ENCODE assay signal across 11 cellular contexts in genomic region chr17:73194514-73195222, GRCh38. TPM values are rescaled to one million over a fixed set of nuclear protein-coding genes. Genes with fewer than 3 reads are reported as not detected.
A peak's percentile ranks its signal among the peaks of the same experiment; 100 is the strongest.
DNase-seq lines count a peak whose midpoint lies in the region; ATAC-seq and TF ChIP-seq lines count a peak whose summit lies in the region.
"Had no signal": no experiment of that assay in that cellular context is flagged by ENCODE, and none has a peak within 500 bp of the region (broad histone marks: within the 10 kb centered on the region; RNA-seq: fewer than 3 reads in every experiment).

No MANE protein-coding gene starts in this region.

- TF ChIP-seq CTCF in neural progenitor cell (IDR thresholded peaks at IDR 0.05), result no peak

- no peak overlapping the region for H4K8ac ChIP-seq in mesendoderm (ENCODE audit: low read depth, low read length)

- H2AFZ ChIP-seq in neural progenitor cell (replicated peaks), result no peak overlapping the region

- peaks cover 6% of the 10 kb centered on the region for H3K79me1 ChIP-seq in mesendoderm (ENCODE audit: low read length)

- peaks cover 3% of the 10 kb centered on the region for H3K4me1 ChIP-seq in NT2/D1 (ENCODE audit: insufficient read depth, insufficient read length)
- H3K4me1 ChIP-seq in neural progenitor cell, result no peaks in the 10 kb centered on the region
- H3K4me1 ChIP-seq in mesendoderm (ENCODE audit: control insufficient read depth, low read depth, low read length), result peaks cover 2% of the 10 kb centered on the region

- H4K20me1 ChIP-seq in neural progenitor cell (ENCODE audit: low read depth), result peaks cover 15% of the 10 kb centered on the region

- H4K5ac ChIP-seq in mesendoderm (ENCODE audit: low read length), result no peak overlapping the region

- no peak overlapping the region for H3K56ac ChIP-seq in mesendoderm (ENCODE audit: low read length)

- H3K79me2 ChIP-seq in neural progenitor cell (ENCODE audit: low read depth), result peaks cover 22% of the 10 kb centered on the region
- no peaks in the 10 kb centered on the region for H3K79me2 ChIP-seq in mesendoderm (ENCODE audit: control insufficient read depth, insufficient read depth, low read length)

- peaks cover 24% of the 10 kb centered on the region for H3F3A ChIP-seq in neural progenitor cell (ENCODE audit: low read depth)

- H3K27ac Mint-ChIP-seq in T-helper 1 cell treated with Interleukin-12 subunit alpha and Interleukin-12 subunit beta and Interleukin-4 antibody, amounts not matched to agents 30 μg/mL and 1 μg/mL, for 36 hours, result no peak overlapping the region
- H3K27ac Mint-ChIP-seq in central memory CD8-positive, alpha-beta T cell (ENCODE audit: low read depth), result peak overlapping the region; percentile 32
- H3K27ac Mint-ChIP-seq in neural progenitor cell, result no peak overlapping the region

- WGBS in mesendoderm (ENCODE audit: extremely low coverage, insufficient coverage, low lambda C conversion rate), result no CpG with 5 or more reads among the region's 22 CpGs

- peak overlapping the region; percentile 51 for H3K4me3 Mint-ChIP-seq in T-helper 1 cell treated with Interleukin-12 subunit alpha and Interleukin-12 subunit beta and Interleukin-4 antibody, amounts not matched to agents 30 μg/mL and 1 μg/mL, for 36 hours
- peak overlapping the region; percentile 62 for H3K4me3 Mint-ChIP-seq in central memory CD8-positive, alpha-beta T cell
- H3K4me3 Mint-ChIP-seq in neural progenitor cell, result peak overlapping the region; percentile 77

- H3K9me3 Mint-ChIP-seq in T-helper 1 cell treated with Interleukin-12 subunit alpha and Interleukin-12 subunit beta and Interleukin-4 antibody, amounts not matched to agents 30 μg/mL and 1 μg/mL, for 36 hours, result no peaks in the 10 kb centered on the region
- H3K9me3 Mint-ChIP-seq in central memory CD8-positive, alpha-beta T cell, result no peaks in the 10 kb centered on the region
- H3K9me3 Mint-ChIP-seq in neural progenitor cell, result no peaks in the 10 kb centered on the region

- H3K27me3 Mint-ChIP-seq in T-helper 1 cell treated with Interleukin-12 subunit alpha and Interleukin-12 subunit beta and Interleukin-4 antibody, amounts not matched to agents 30 μg/mL and 1 μg/mL, for 36 hours (ENCODE audit: low read depth), result no peaks in the 10 kb centered on the region
- H3K27me3 Mint-ChIP-seq in central memory CD8-positive, alpha-beta T cell, result no peaks in the 10 kb centered on the region
- peaks cover 21% of the 10 kb centered on the region for H3K27me3 Mint-ChIP-seq in neural progenitor cell (ENCODE audit: insufficient read depth, low read depth)

- no peak for DNase-seq in T-helper 1 cell
- no peak for DNase-seq in NT2/D1 (ENCODE audit: low read depth, low spot score)
- DNase-seq in central memory CD8-positive, alpha-beta T cell (ENCODE audit: low spot score in 2 of 2), result no peak
- no peak for DNase-seq in neural progenitor cell (ENCODE audit: low spot score)
- no peak for DNase-seq in mesendoderm
- no peak for DNase-seq in NCI-H2227 treated with DMSO at 0.1 percent for 48 hours (lab: John Stamatoyannopoulos, UW)
- DNase-seq in DMS79 (lab: John Stamatoyannopoulos, UW), result no peak
- DNase-seq: 8988T; activated CD4-positive, alpha-beta T cell treated with anti-CD3 and anti-CD28 coated beads, Interleukin-2, amount 50 U/mL, for 1 hour; OCI-M1 had no signal

- H3K36me3 ChIP-seq in NT2/D1 (ENCODE audit: insufficient read depth, insufficient read length, low read length) (peaks cover 46% of the 10 kb centered on the region), neural progenitor cell (peaks cover 6% of the 10 kb centered on the region), mesendoderm (ENCODE audit: control insufficient read depth, insufficient read depth, low read length) (peaks cover 3% of the 10 kb centered on the region)

- H3K36me3 Mint-ChIP-seq in T-helper 1 cell treated with Interleukin-12 subunit alpha and Interleukin-12 subunit beta and Interleukin-4 antibody, amounts not matched to agents 30 μg/mL and 1 μg/mL, for 36 hours (ENCODE audit: low read depth), result peaks cover 33% of the 10 kb centered on the region
- peaks cover 22% of the 10 kb centered on the region for H3K36me3 Mint-ChIP-seq in central memory CD8-positive, alpha-beta T cell (ENCODE audit: insufficient read depth)
- H3K36me3 Mint-ChIP-seq in neural progenitor cell, result peaks cover 35% of the 10 kb centered on the region

- H2BK120ac ChIP-seq in mesendoderm (ENCODE audit: low read depth, low read length), result no peak overlapping the region

- no peak for ATAC-seq in central memory CD8-positive, alpha-beta T cell (replicated peaks; ENCODE audit: extremely low read depth, poor library complexity, severe bottlenecking)

- H3K4me2 ChIP-seq in neural progenitor cell, result no peak overlapping the region
- H3K4me2 ChIP-seq in mesendoderm (ENCODE audit: low read length), result no peak overlapping the region

- H3K27me3 ChIP-seq in NT2/D1 (ENCODE audit: insufficient read depth, insufficient read length), result no peaks in the 10 kb centered on the region
- H3K27me3 ChIP-seq in neural progenitor cell, result no peaks in the 10 kb centered on the region
- no peaks in the 10 kb centered on the region for H3K27me3 ChIP-seq in mesendoderm (ENCODE audit: insufficient read depth, low read length, poor library complexity)

- H3K9ac ChIP-seq in NT2/D1 (ENCODE audit: insufficient read length, low read depth) (peak overlapping the region; percentile 28), neural progenitor cell (no peak overlapping the region), mesendoderm (ENCODE audit: low read length) (no peak overlapping the region)

- H3K27ac ChIP-seq in neural progenitor cell, result no peak overlapping the region
- H3K27ac ChIP-seq in mesendoderm (ENCODE audit: low read depth, low read length), result no peak overlapping the region

- H3K18ac ChIP-seq in mesendoderm (ENCODE audit: low read length), result no peak overlapping the region

- H3K9me3 ChIP-seq in NT2/D1 (ENCODE audit: insufficient read depth, low read length) (no peaks in the 10 kb centered on the region), neural progenitor cell (ENCODE audit: low read depth) (no peaks in the 10 kb centered on the region)

- H3K4ac ChIP-seq in mesendoderm (ENCODE audit: low read depth, low read length), result no peak overlapping the region

- H3K4me1 Mint-ChIP-seq in T-helper 1 cell treated with Interleukin-12 subunit alpha and Interleukin-12 subunit beta and Interleukin-4 antibody, amounts not matched to agents 30 μg/mL and 1 μg/mL, for 36 hours (ENCODE audit: low read depth), result peaks cover 16% of the 10 kb centered on the region
- peaks cover 19% of the 10 kb centered on the region for H3K4me1 Mint-ChIP-seq in central memory CD8-positive, alpha-beta T cell
- H3K4me1 Mint-ChIP-seq in neural progenitor cell, result peaks cover 17% of the 10 kb centered on the region

- no peak overlapping the region for H3K4me3 ChIP-seq in NT2/D1 (ENCODE audit: insufficient read length, low read depth)
- H3K4me3 ChIP-seq in neural progenitor cell, result no peak overlapping the region
- no peak overlapping the region for H3K4me3 ChIP-seq in mesendoderm (ENCODE audit: low read length)

- no peak overlapping the region for H2BK5ac ChIP-seq in mesendoderm (ENCODE audit: low read length)

- H2AK5ac ChIP-seq in mesendoderm (ENCODE audit: low read length), result no peak overlapping the region

- H3K23ac ChIP-seq in mesendoderm (ENCODE audit: low read length), result no peak overlapping the region

- no peak overlapping the region for H2BK15ac ChIP-seq in mesendoderm (replicated peaks; ENCODE audit: low read depth)

RNA-seq across cellular contexts. Expression of gene COG1, which starts 1.8 kb away (rescaled TPM):
- 11.7 and 22.9 TPM in 2 replicates for total RNA-seq in neural progenitor cell (ENCODE audit: low replicate concordance)
- 17.9 TPM for polyA plus RNA-seq in mesendoderm (2013, experiment 1 of 2)
- 18.4 TPM for polyA plus RNA-seq in mesendoderm (2013, experiment 2 of 2)

RNA-seq across cellular contexts. Expression of gene SSTR2, which starts 29.9 kb away (rescaled TPM):
- total RNA-seq in neural progenitor cell (ENCODE audit: low replicate concordance), result 0.43 and 0.74 TPM in 2 replicates
- 0.38 TPM for polyA plus RNA-seq in mesendoderm (2013, experiment 1 of 2)
- 0.35 TPM for polyA plus RNA-seq in mesendoderm (2013, experiment 2 of 2)
